7 cellular contexts compared by ENCODE assay signal in genomic region chr1:16236091-16236494, GRCh38. TPM values are rescaled to one million over a fixed set of nuclear protein-coding genes. Genes with fewer than 3 reads are reported as not detected.
DNase-seq lines count a peak whose midpoint lies in the region; ATAC-seq, FAIRE-seq and TF ChIP-seq lines count a peak whose summit lies in the region.

No MANE protein-coding gene starts in this region.

- H3K4me3 ChIP-seq in bronchial epithelial cell (ENCODE audit: low read depth, low read length), result peak overlapping the region; percentile 67

- TF ChIP-seq CTCF in GM10266 (IDR thresholded peaks at IDR 0.05; ENCODE audit: control insufficient read depth, insufficient read depth, low read depth, missing control alignments), result no peak
- TF ChIP-seq CTCF in LNCAP (IDR thresholded peaks at IDR 0.05), result peak; percentile 27; the same call in 1 of the 2 replicates
- TF ChIP-seq CTCF in bronchial epithelial cell (IDR thresholded peaks at IDR 0.05; ENCODE audit: insufficient read depth, low read length, severe bottlenecking), result peak; percentile 46

- H3K27me3 ChIP-seq in bronchial epithelial cell (ENCODE audit: control insufficient read depth, insufficient read depth, low read length), result no peaks in the 10 kb centered on the region

- peak; percentile 98 for FAIRE-seq in bronchial epithelial cell (lab: Jason Lieb, UNC)

- peaks cover 2% of the 10 kb centered on the region for H3K36me3 ChIP-seq in bronchial epithelial cell (ENCODE audit: control insufficient read depth, insufficient read depth, low read length)

- peak; percentile 70 for ATAC-seq in stimulated activated naive CD8-positive, alpha-beta T cell treated with anti-CD3 and anti-CD28 coated beads, Interleukin-15, Interleukin-2, amounts not matched to agents 100 U/mL and 50 U/mL, for 24 hours

- DNase-seq in GM10266 (ENCODE audit: extremely low spot score) (peak; percentile 65), H4 (ENCODE audit: low spot score) (peak; percentile 54), T follicular helper cell (ENCODE audit: low read depth) (peak; percentile 43), bronchial epithelial cell (ENCODE audit: low read depth) (peak; percentile 61), lung microvascular endothelial cell (ENCODE audit: low read depth in 2 of 2) (peak; percentile 21 to 66)
- DNase-seq in stimulated activated naive CD8-positive, alpha-beta T cell treated with anti-CD3 and anti-CD28 coated beads, Interleukin-15, Interleukin-2, amounts not matched to agents 100 U/mL and 50 U/mL, for 24 hours, result peak; percentile 49

RNA-seq across cellular contexts. Expression of gene CPLANE2, which starts 0.9 kb away (rescaled TPM):
- 4.7 and 8.5 TPM in 2 replicates for total RNA-seq in H4 (2014; rRNA removed; shearing (Covaris generic))
- total RNA-seq in bronchial epithelial cell, result 5.8 and 14.5 TPM in 2 replicates
- 6.7 and 7.2 TPM in 2 replicates for total RNA-seq in lung microvascular endothelial cell

RNA-seq across cellular contexts. Expression of gene ARHGEF19, which starts 23.6 kb away (rescaled TPM):
- 3.7 and 10.6 TPM in 2 replicates for total RNA-seq in H4 (2014; rRNA removed; shearing (Covaris generic))
- total RNA-seq in bronchial epithelial cell (3.2 and 6.1 TPM in 2 replicates), lung microvascular endothelial cell (3.3 and 4.6 TPM in 2 replicates)

Comparison
In these comparisons a context has a peak if more than half of its experiments do, and no peak if none do; other contexts are left out.
1. Peak in every context shown above with its lines: DNase-seq, ATAC-seq and H3K4me3 ChIP-seq.